ENCODE assay signal across 12 cellular contexts in the genomic region with DNA sequence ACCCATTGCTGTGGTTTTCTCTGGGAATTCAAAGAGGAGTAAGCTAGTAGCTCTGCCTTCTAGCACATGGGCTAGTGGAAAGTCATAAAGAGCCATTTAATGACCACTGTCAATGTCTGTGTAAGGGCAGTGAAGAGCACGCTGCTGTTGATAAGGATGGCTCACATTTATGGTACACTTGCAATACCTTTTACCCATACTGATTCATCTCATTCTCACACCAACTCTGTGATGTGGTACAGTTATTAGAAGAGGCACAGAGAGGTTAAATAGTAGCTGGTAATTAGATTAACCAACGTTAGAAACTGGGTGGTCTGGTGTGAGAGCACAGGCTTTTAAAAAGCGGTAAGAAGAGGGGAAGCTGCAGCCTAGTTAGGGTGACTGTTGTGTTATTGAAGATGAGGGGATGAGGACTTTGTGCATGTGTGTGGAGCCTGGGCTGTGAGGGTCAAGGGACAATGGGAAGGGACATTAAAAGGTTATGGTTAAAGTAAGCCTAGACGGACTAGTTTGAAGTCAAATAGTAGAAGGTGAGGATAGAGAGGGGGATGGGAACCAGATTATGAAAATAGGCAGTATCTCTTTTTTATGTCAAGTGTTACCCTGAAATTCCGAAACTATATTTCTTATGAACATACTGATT. TPM values are rescaled to one million over a fixed set of nuclear protein-coding genes. Genes with fewer than 3 reads are reported as not detected.
A peak's percentile ranks its signal among the peaks of the same experiment; 100 is the strongest.
DNase-seq lines count a peak whose midpoint lies in the region; ATAC-seq and TF ChIP-seq lines count a peak whose summit lies in the region.
"Had no signal": no experiment of that assay in that cellular context is flagged by ENCODE, and none has a peak within 500 bp of the region (broad histone marks: within the 10 kb centered on the region; RNA-seq: fewer than 3 reads in every experiment).

No MANE protein-coding gene starts in this region.

- peak overlapping the region; percentile 71 for H3K27ac Mint-ChIP-seq in CD4-positive, alpha-beta T cell
- peak overlapping the region; percentile 21 for H3K27ac Mint-ChIP-seq in activated B cell treated with CpG ODN at 0.5 μM for 24 hours
- H3K27ac Mint-ChIP-seq in natural killer cell treated with Interleukin-12 subunit alpha and Interleukin-12 subunit beta and Interleukin-15 and Interleukin-18, amount 100 ng/mL, for 72 hours, result peak overlapping the region; percentile 10 to 20
- H3K27ac Mint-ChIP-seq in activated T-helper 1 cell treated with anti-CD3 and anti-CD28 coated beads, Interleukin-12 subunit alpha, Interleukin-12 subunit beta, Interleukin-2, Interleukin-4 antibody, amounts not matched to agents 30 ng/mL and 10 ng/mL and 1 ng/mL, durations not matched to agents 14 hours and 24 hours and 36 hours, result no peak overlapping the region
- H3K27ac Mint-ChIP-seq: T-helper 2 cell treated with Interferon-gamma antibody and Interleukin-4, amounts not matched to agents 5 μg/mL and 100 μg/mL, for 36 hours had no signal

- H3K4me1 Mint-ChIP-seq in CD4-positive, alpha-beta T cell (ENCODE audit: low read depth), result peaks cover 91% of the 10 kb centered on the region
- H3K4me1 Mint-ChIP-seq in activated B cell treated with CpG ODN at 0.5 μM for 24 hours, result peaks cover 87% of the 10 kb centered on the region
- peaks cover 54 to 65% of the 10 kb centered on the region in 2 donors for H3K4me1 Mint-ChIP-seq in natural killer cell treated with Interleukin-12 subunit alpha and Interleukin-12 subunit beta and Interleukin-15 and Interleukin-18, amount 100 ng/mL, for 72 hours (ENCODE audit: low read depth in 2 of 2)
- H3K4me1 Mint-ChIP-seq in activated T-helper 1 cell treated with anti-CD3 and anti-CD28 coated beads, Interleukin-12 subunit alpha, Interleukin-12 subunit beta, Interleukin-2, Interleukin-4 antibody, amounts not matched to agents 30 ng/mL and 10 ng/mL and 1 ng/mL, durations not matched to agents 14 hours and 24 hours and 36 hours (ENCODE audit: low read depth), result peaks cover 52% of the 10 kb centered on the region

- H3K36me3 Mint-ChIP-seq in CD4-positive, alpha-beta T cell (ENCODE audit: low read depth), result peaks cover 79% of the 10 kb centered on the region
- H3K36me3 Mint-ChIP-seq in activated B cell treated with CpG ODN at 0.5 μM for 24 hours (ENCODE audit: low read depth), result peaks cover 67% of the 10 kb centered on the region
- peaks cover 28% of the 10 kb centered on the region for H3K36me3 Mint-ChIP-seq in natural killer cell treated with Interleukin-12 subunit alpha and Interleukin-12 subunit beta and Interleukin-15 and Interleukin-18, amount 100 ng/mL, for 72 hours
- peaks cover 41% of the 10 kb centered on the region for H3K36me3 Mint-ChIP-seq in activated T-helper 1 cell treated with anti-CD3 and anti-CD28 coated beads, Interleukin-12 subunit alpha, Interleukin-12 subunit beta, Interleukin-2, Interleukin-4 antibody, amounts not matched to agents 30 ng/mL and 10 ng/mL and 1 ng/mL, durations not matched to agents 14 hours and 24 hours and 36 hours (ENCODE audit: low read depth)

- CTCF ChIA-PET in CD4-positive, alpha-beta T cell (lab: Charles Lee), result interaction anchor here (2.5 kb wide), 1 partner anchor 86 kb away, joined by 9 read pairs; no protein-coding TSS in a partner anchor
- CTCF ChIA-PET in activated B cell treated with CpG ODN at 0.5 μM for 24 hours (lab: Charles Lee), result interaction anchor here (1.1 kb wide), 1 partner anchor 14 kb away, joined by 3 read pairs; no protein-coding TSS in a partner anchor

- H3K4me3 Mint-ChIP-seq in CD4-positive, alpha-beta T cell, result peak overlapping the region; percentile 47
- no peak overlapping the region for H3K4me3 Mint-ChIP-seq in activated B cell treated with CpG ODN at 0.5 μM for 24 hours
- H3K4me3 Mint-ChIP-seq in natural killer cell treated with Interleukin-12 subunit alpha and Interleukin-12 subunit beta and Interleukin-15 and Interleukin-18, amount 100 ng/mL, for 72 hours, result peak overlapping the region; percentile 8
- no peak overlapping the region for H3K4me3 Mint-ChIP-seq in activated T-helper 1 cell treated with anti-CD3 and anti-CD28 coated beads, Interleukin-12 subunit alpha, Interleukin-12 subunit beta, Interleukin-2, Interleukin-4 antibody, amounts not matched to agents 30 ng/mL and 10 ng/mL and 1 ng/mL, durations not matched to agents 14 hours and 24 hours and 36 hours
- H3K4me3 Mint-ChIP-seq: T-helper 2 cell treated with Interferon-gamma antibody and Interleukin-4, amounts not matched to agents 5 μg/mL and 100 μg/mL, for 36 hours had no signal

- H3K9me3 Mint-ChIP-seq in CD4-positive, alpha-beta T cell, result no peaks in the 10 kb centered on the region
- peaks cover 2% of the 10 kb centered on the region for H3K9me3 Mint-ChIP-seq in activated B cell treated with CpG ODN at 0.5 μM for 24 hours
- no peaks in the 10 kb centered on the region for H3K9me3 Mint-ChIP-seq in natural killer cell treated with Interleukin-12 subunit alpha and Interleukin-12 subunit beta and Interleukin-15 and Interleukin-18, amount 100 ng/mL, for 72 hours
- no peaks in the 10 kb centered on the region for H3K9me3 Mint-ChIP-seq in activated T-helper 1 cell treated with anti-CD3 and anti-CD28 coated beads, Interleukin-12 subunit alpha, Interleukin-12 subunit beta, Interleukin-2, Interleukin-4 antibody, amounts not matched to agents 30 ng/mL and 10 ng/mL and 1 ng/mL, durations not matched to agents 14 hours and 24 hours and 36 hours

- no peak overlapping the region for H3K27ac ChIP-seq in CD4-positive, alpha-beta T cell (ENCODE audit: low read depth, low read length)
- H3K27ac ChIP-seq: prostate gland had no signal

- DNase-seq in CD4-positive, alpha-beta T cell, result no peak
- DNase-seq in activated B cell treated with CpG ODN at 0.5 μM for 24 hours (no peak), GM19240 (ENCODE audit: insufficient read length, low spot score) (no peak)
- DNase-seq in natural killer cell treated with Interleukin-12 subunit alpha and Interleukin-12 subunit beta and Interleukin-15 and Interleukin-18, amount 100 ng/mL, for 72 hours (ENCODE audit: low spot score), result no peak
- DNase-seq in activated T-helper 1 cell treated with anti-CD3 and anti-CD28 coated beads, Interleukin-12 subunit alpha, Interleukin-12 subunit beta, Interleukin-2, Interleukin-4 antibody, amounts not matched to agents 30 ng/mL and 10 ng/mL and 1 ng/mL, durations not matched to agents 14 hours and 24 hours and 36 hours (ENCODE audit: low spot score), result no peak
- DNase-seq: erythroblast, PC-3, stomach had no signal

- no peaks in the 10 kb centered on the region for H3K27me3 ChIP-seq in CD4-positive, alpha-beta T cell (ENCODE audit: control insufficient read depth, insufficient read depth, low read length)
- H3K27me3 ChIP-seq: stomach had no signal

- intact Hi-C loops in CD4-positive, alpha-beta T cell (cut with DNase I, micrococcal nuclease), result no loop called here
- intact Hi-C loops in activated B cell treated with CpG ODN at 0.5 μM for 24 hours (cut with micrococcal nuclease), result no loop called here
- intact Hi-C loops in activated T-helper 1 cell treated with anti-CD3 and anti-CD28 coated beads, Interleukin-12 subunit alpha, Interleukin-12 subunit beta, Interleukin-2, Interleukin-4 antibody, amounts not matched to agents 30 ng/mL and 10 ng/mL and 1 ng/mL, durations not matched to agents 14 hours and 24 hours and 36 hours (cut with micrococcal nuclease), result no loop called here

- H3K27me3 Mint-ChIP-seq in CD4-positive, alpha-beta T cell, result no peaks in the 10 kb centered on the region
- H3K27me3 Mint-ChIP-seq in activated B cell treated with CpG ODN at 0.5 μM for 24 hours, result no peaks in the 10 kb centered on the region
- no peaks in the 10 kb centered on the region for H3K27me3 Mint-ChIP-seq in natural killer cell treated with Interleukin-12 subunit alpha and Interleukin-12 subunit beta and Interleukin-15 and Interleukin-18, amount 100 ng/mL, for 72 hours
- no peaks in the 10 kb centered on the region for H3K27me3 Mint-ChIP-seq in activated T-helper 1 cell treated with anti-CD3 and anti-CD28 coated beads, Interleukin-12 subunit alpha, Interleukin-12 subunit beta, Interleukin-2, Interleukin-4 antibody, amounts not matched to agents 30 ng/mL and 10 ng/mL and 1 ng/mL, durations not matched to agents 14 hours and 24 hours and 36 hours (ENCODE audit: insufficient read depth)

- POLR2A ChIA-PET in CD4-positive, alpha-beta T cell (lab: Charles Lee), result interaction anchor here (0.7 to 2.6 kb wide), 3 partner anchors 10 to 41 kb away, joined by 3 to 5 read pairs (median 3); no protein-coding TSS in a partner anchor
- POLR2A ChIA-PET in activated B cell treated with CpG ODN at 0.5 μM for 24 hours (lab: Charles Lee), result no interaction called here

- no peak for TF ChIP-seq CTCF in CD4-positive, alpha-beta T cell (IDR thresholded peaks at IDR 0.05)
- no peak for TF ChIP-seq CTCF in activated B cell treated with CpG ODN at 0.5 μM for 24 hours (IDR thresholded peaks at IDR 0.05)

- no peak for ATAC-seq in CD4-positive, alpha-beta T cell (ENCODE audit: poor library complexity)
- peak; percentile 43 for ATAC-seq in GM18520 (IDR thresholded peaks at IDR 0.05; ENCODE audit: unreplicated experiment)
- ATAC-seq in activated B cell treated with CpG ODN at 0.5 μM for 24 hours (ENCODE audit: low read depth), result no peak
- ATAC-seq in natural killer cell treated with Interleukin-12 subunit alpha and Interleukin-12 subunit beta and Interleukin-15 and Interleukin-18, amount 100 ng/mL, for 72 hours, result peak in 1 of 2 donors; percentile 85
- no peak for ATAC-seq in HG03457 (IDR thresholded peaks at IDR 0.05; ENCODE audit: unreplicated experiment)
- ATAC-seq: PC-3 had no signal

- H3K9me3 ChIP-seq in CD4-positive, alpha-beta T cell (ENCODE audit: control insufficient read depth, low read length), result peaks cover 6% of the 10 kb centered on the region
- H3K9me3 ChIP-seq: prostate gland, stomach had no signal

RNA-seq across cellular contexts. Expression of gene RASSF3, which starts 25.2 kb away (rescaled TPM):
- total RNA-seq in CD4-positive, alpha-beta T cell, result 100 to 1,000 TPM; 118 to 127 TPM
- 90.9 and 95.7 TPM in 2 replicates for total RNA-seq in activated B cell treated with CpG ODN at 0.5 μM for 24 hours
- total RNA-seq in natural killer cell treated with Interleukin-12 subunit alpha and Interleukin-12 subunit beta and Interleukin-15 and Interleukin-18, amount 100 ng/mL, for 72 hours, result 10 to 100 TPM; 64.3 to 92.1 TPM
- total RNA-seq in activated T-helper 1 cell treated with anti-CD3 and anti-CD28 coated beads, Interleukin-12 subunit alpha, Interleukin-12 subunit beta, Interleukin-2, Interleukin-4 antibody, amounts not matched to agents 30 ng/mL and 10 ng/mL and 1 ng/mL, durations not matched to agents 14 hours and 24 hours and 36 hours, result 37.1 and 38.3 TPM in 2 replicates

Comparison
In these comparisons a context has a peak if more than half of its experiments do, and no peak if none do; other contexts are left out.
1. H3K4me3 Mint-ChIP-seq: peak in CD4-positive, alpha-beta T cell (single experiment) and natural killer cell treated with Interleukin-12 subunit alpha and Interleukin-12 subunit beta and Interleukin-15 and Interleukin-18, amount 100 ng/mL, for 72 hours (single experiment); none in activated B cell treated with CpG ODN at 0.5 μM for 24 hours (single experiment) and activated T-helper 1 cell treated with anti-CD3 and anti-CD28 coated beads, Interleukin-12 subunit alpha, Interleukin-12 subunit beta, Interleukin-2, Interleukin-4 antibody, amounts not matched to agents 30 ng/mL and 10 ng/mL and 1 ng/mL, durations not matched to agents 14 hours and 24 hours and 36 hours (single experiment).